Comparison of ENCODE assay signal across 22 cellular contexts in the genomic region with DNA sequence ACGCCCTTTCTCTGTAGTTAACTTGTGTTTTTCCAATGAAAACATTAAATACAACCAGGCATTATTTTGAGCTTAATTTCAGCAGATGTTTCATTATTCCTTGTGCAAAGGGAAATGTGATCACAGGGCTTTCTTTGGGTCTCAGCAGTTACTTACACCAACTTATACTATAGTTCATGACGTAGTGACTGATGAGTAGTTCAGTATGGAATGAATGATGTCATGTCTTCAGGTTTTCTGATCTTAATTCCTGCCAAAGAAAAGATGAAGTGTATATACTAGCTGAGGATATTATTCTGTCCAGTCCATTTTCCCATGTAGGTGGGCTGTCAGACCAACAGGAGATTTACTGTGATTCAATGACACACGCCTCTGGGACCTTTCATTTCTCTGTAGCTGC.
DNase-seq lines count a peak whose midpoint lies in the region; ATAC-seq, FAIRE-seq and TF ChIP-seq lines count a peak whose summit lies in the region.
"Had no signal": no experiment of that assay in that cellular context is flagged by ENCODE, and none has a peak within 500 bp of the region (broad histone marks: within the 10 kb centered on the region; RNA-seq: fewer than 3 reads in every experiment).

No MANE protein-coding gene starts in this region.

- H3K27ac Mint-ChIP-seq in MCF 10A (ENCODE audit: low read depth, unreplicated experiment): no peak overlapping the region
- H3K27ac Mint-ChIP-seq in CD8-positive, alpha-beta memory T cell: no peak overlapping the region
- H3K27ac Mint-ChIP-seq: B cell, CD14-positive monocyte had no signal

- BruUV-seq in endothelial cell of umbilical vein (replicated peaks; lab: Mats Ljungman, UMichigan): no TSS peak
- BruUV-seq in MCF 10A (replicated peaks; lab: Mats Ljungman, UMichigan): no TSS peak

- H3K9ac ChIP-seq in endothelial cell of umbilical vein (replicated peaks; ENCODE audit: extremely low read depth, insufficient read depth, low read length): no peak overlapping the region

- no peak overlapping the region for H3K4me3 ChIP-seq in endothelial cell of umbilical vein (replicated peaks in 1 of 3; ENCODE audit: insufficient read depth in 1 of 3, low read depth in 1 of 3, low read length in 3 of 3)
- H3K4me3 ChIP-seq in CD8-positive, alpha-beta memory T cell (ENCODE audit: low read length): no peak overlapping the region

- no peak for TF ChIP-seq POLR2A in endothelial cell of umbilical vein (IDR thresholded peaks at IDR 0.05; ENCODE audit: low read depth, low read length)

- H3K9me3 ChIP-seq in endothelial cell of umbilical vein (replicated peaks; ENCODE audit: control insufficient read depth, insufficient read depth, low read length): no peaks in the 10 kb centered on the region
- H3K9me3 ChIP-seq in CD8-positive, alpha-beta memory T cell (ENCODE audit: low read length): no peaks in the 10 kb centered on the region

- no peaks in the 10 kb centered on the region for H3K79me2 ChIP-seq in endothelial cell of umbilical vein (ENCODE audit: control insufficient read depth, insufficient read depth, low read length)

- POLR2A ChIA-PET in endothelial cell of umbilical vein (lab: Charles Lee): no interaction called here
- POLR2A ChIA-PET in MCF 10A (lab: Yijun Ruan, JAX): interaction anchor here (0.7 kb wide), 1 partner anchor 12 kb away, joined by 3 read pairs; no protein-coding TSS in a partner anchor
- POLR2A ChIA-PET in CD8-positive, alpha-beta memory T cell (lab: Charles Lee): no interaction called here

- no peaks in the 10 kb centered on the region for H3K4me1 Mint-ChIP-seq in MCF 10A (ENCODE audit: insufficient read depth, unreplicated experiment)
- H3K4me1 Mint-ChIP-seq in CD8-positive, alpha-beta memory T cell: no peaks in the 10 kb centered on the region
- H3K4me1 Mint-ChIP-seq: B cell, CD14-positive monocyte had no signal

- H3K27me3 ChIP-seq in endothelial cell of umbilical vein (ENCODE audit: control insufficient read depth in 2 of 2, insufficient read depth in 2 of 2, low read length in 2 of 2): no peaks in the 10 kb centered on the region
- H3K27me3 ChIP-seq in foreskin keratinocyte: peaks cover 8% of the 10 kb centered on the region
- H3K27me3 ChIP-seq in CD8-positive, alpha-beta memory T cell (ENCODE audit: insufficient read depth, low read length, poor library complexity, severe bottlenecking): no peaks in the 10 kb centered on the region

- CTCF ChIA-PET in endothelial cell of umbilical vein (lab: Charles Lee): interaction anchor here (1.1 to 2.1 kb wide), 3 partner anchors 8 to 38 kb away, joined by 3 to 11 read pairs (median 4); no protein-coding TSS in a partner anchor
- CTCF ChIA-PET in MCF 10A (lab: Yijun Ruan, JAX): interaction anchor here (0.9 kb wide), 1 partner anchor 9 kb away, joined by 3 read pairs; no protein-coding TSS in a partner anchor
- CTCF ChIA-PET in CD8-positive, alpha-beta memory T cell (lab: Charles Lee): no interaction called here

- DNase-seq in EL (peak; percentile 47), HS-5 (ENCODE audit: low read depth) (peak; percentile 8), endothelial cell of umbilical vein (ENCODE audit: low read depth, low spot score) (peak; percentile 42), foreskin keratinocyte (peak in 1 of 2 donors; percentile 30), MCF 10A (ENCODE audit: unreplicated experiment) (no peak), cerebellum (ENCODE audit: low spot score) (no peak)
- DNase-seq in CD8-positive, alpha-beta memory T cell: no peak
- DNase-seq: GOT3, HCEC 1CT, KG1, NCI-H1105, NCI-H146, NCI-H2029, NCI-H345, NCI-H524, NCI-H774 had no signal

- H3K27me3 Mint-ChIP-seq in MCF 10A (ENCODE audit: insufficient read depth, unreplicated experiment): no peaks in the 10 kb centered on the region
- H3K27me3 Mint-ChIP-seq in CD8-positive, alpha-beta memory T cell: no peaks in the 10 kb centered on the region
- H3K27me3 Mint-ChIP-seq: B cell had no signal

- no peak for FAIRE-seq in endothelial cell of umbilical vein (lab: Jason Lieb, UNC)
- FAIRE-seq: A204.1, D721Med, GM12891 had no signal

- intact Hi-C loops in endothelial cell of umbilical vein (cut with micrococcal nuclease) (loop anchor here (2.0 kb wide), 1 partner anchor 40 kb away; no protein-coding TSS in a partner anchor), MCF 10A (cut with micrococcal nuclease) (no loop called here)

- H3K36me3 ChIP-seq in endothelial cell of umbilical vein (ENCODE audit: control insufficient read depth in 2 of 2, extremely low read depth in 1 of 2, insufficient read depth in 2 of 2, low read length in 2 of 2): no peaks in the 10 kb centered on the region
- H3K36me3 ChIP-seq in CD8-positive, alpha-beta memory T cell (ENCODE audit: insufficient read depth, low read length): no peaks in the 10 kb centered on the region

- ATAC-seq in foreskin keratinocyte: peak; percentile 14
- ATAC-seq: Panc1 had no signal

- no peaks in the 10 kb centered on the region for H3K9me1 ChIP-seq in endothelial cell of umbilical vein (replicated peaks; ENCODE audit: control insufficient read depth, extremely low read depth, insufficient read depth, low read length)

- no peaks in the 10 kb centered on the region for H3K9me3 Mint-ChIP-seq in MCF 10A (ENCODE audit: unreplicated experiment)
- peaks cover 0 to 5% (median 3%) of the 10 kb centered on the region in 5 donors for H3K9me3 Mint-ChIP-seq in CD8-positive, alpha-beta memory T cell

- no peak for TF ChIP-seq CTCF in endothelial cell of umbilical vein (IDR thresholded peaks at IDR 0.05; ENCODE audit: extremely low read depth in 1 of 2, insufficient read depth in 1 of 2, low read depth in 1 of 2, low read length in 2 of 2)
- TF ChIP-seq CTCF in foreskin keratinocyte (conservative IDR thresholded peaks at IDR 0.05): no peak
- no peak for TF ChIP-seq CTCF in MCF 10A (IDR thresholded peaks at IDR 0.05; ENCODE audit: unreplicated experiment)

- dilution Hi-C loops in endothelial cell of umbilical vein (cut with MboI; ENCODE audit: extremely low pct_ligation_motif_present, low sequenced_read_pairs): no loop called here

- no peak overlapping the region for H3K4me3 Mint-ChIP-seq in MCF 10A (ENCODE audit: unreplicated experiment)
- H3K4me3 Mint-ChIP-seq in CD8-positive, alpha-beta memory T cell: no peak overlapping the region
- H3K4me3 Mint-ChIP-seq: B cell, CD14-positive monocyte had no signal

- H2AFZ ChIP-seq in endothelial cell of umbilical vein (ENCODE audit: low read depth, low read length): no peak overlapping the region

- H3K4me2 ChIP-seq in endothelial cell of umbilical vein (ENCODE audit: insufficient read depth, low read length): no peak overlapping the region

- no peaks in the 10 kb centered on the region for H3K36me3 Mint-ChIP-seq in MCF 10A (ENCODE audit: insufficient read depth, unreplicated experiment)
- H3K36me3 Mint-ChIP-seq in CD8-positive, alpha-beta memory T cell: no peaks in the 10 kb centered on the region
- H3K36me3 Mint-ChIP-seq: CD14-positive monocyte had no signal

- H3K4me1 ChIP-seq in endothelial cell of umbilical vein (ENCODE audit: control insufficient read depth, extremely low read depth, insufficient read depth, low read length) (peaks cover 9% of the 10 kb centered on the region), foreskin keratinocyte (no peaks in the 10 kb centered on the region)
- no peaks in the 10 kb centered on the region for H3K4me1 ChIP-seq in CD8-positive, alpha-beta memory T cell (ENCODE audit: insufficient read depth, low read length)

- H3K27ac ChIP-seq in endothelial cell of umbilical vein (ENCODE audit: insufficient read depth, low read depth, low read length) (no peak overlapping the region), foreskin keratinocyte (no peak overlapping the region)
- H3K27ac ChIP-seq in CD8-positive, alpha-beta memory T cell (ENCODE audit: low read depth, low read length): no peak overlapping the region

- H4K20me1 ChIP-seq in endothelial cell of umbilical vein (replicated peaks; ENCODE audit: control insufficient read depth, extremely low read depth, insufficient read depth, low read length): no peaks in the 10 kb centered on the region

TF ChIP-seq in endothelial cell of umbilical vein, 7 proteins besides CTCF, POLR2A, EP300 and RAD21:
- TF ChIP-seq JUN (IDR thresholded peaks at IDR 0.05; ENCODE audit: borderline replicate concordance, insufficient read depth, insufficient read length, low read depth) (peak; percentile 28), FOS (IDR thresholded peaks at IDR 0.05; ENCODE audit: borderline replicate concordance, insufficient read depth, low read length) (no peak), GATA2 (IDR thresholded peaks at IDR 0.05; ENCODE audit: insufficient read depth, insufficient read length, low read depth, low read length) (no peak), MAX (IDR thresholded peaks at IDR 0.05; ENCODE audit: insufficient read depth, insufficient read length) (no peak), EZH2 (IDR thresholded peaks at IDR 0.05; ENCODE audit: borderline replicate concordance, low read depth, low read length, severe bottlenecking) (no peak), POLR2AphosphoS5 (IDR thresholded peaks at IDR 0.05; ENCODE audit: insufficient read depth, low read depth, low read length) (no peak), MYC (IDR thresholded peaks at IDR 0.05; ENCODE audit: low read depth, low read length) (no peak)

Comparison
In these comparisons a context has a peak if more than half of its experiments do, and no peak if none do; other contexts are left out.
1. DNase-seq: peak in EL (single experiment), HS-5 (single experiment) and endothelial cell of umbilical vein (single experiment); none in MCF 10A (single experiment), CD8-positive, alpha-beta memory T cell (0 of 5) and cerebellum (single experiment).